Comparison of ENCODE assay signal across 8 cellular contexts in the genomic region with DNA sequence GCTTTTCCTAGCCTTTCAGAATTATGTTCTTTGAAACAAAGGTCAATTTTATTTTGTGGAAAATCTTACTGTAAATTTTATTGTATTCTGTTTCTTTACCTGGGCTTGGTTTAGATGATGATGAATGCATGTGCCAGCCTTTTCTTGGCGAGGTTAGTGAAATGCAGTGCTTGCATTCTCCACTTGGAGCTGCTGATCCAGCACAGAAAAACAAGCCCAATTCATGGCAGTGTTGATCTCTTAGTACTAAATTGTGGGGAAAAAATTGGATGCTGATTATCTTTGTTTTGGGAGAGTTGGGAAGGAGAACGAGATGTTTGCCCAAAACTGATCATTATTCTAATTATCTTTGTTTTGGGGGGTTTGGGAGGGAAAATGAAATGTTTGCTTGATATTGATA. TPM values are rescaled to one million over a fixed set of nuclear protein-coding genes. Genes with fewer than 3 reads are reported as not detected.
A peak's percentile ranks its signal among the peaks of the same experiment; 100 is the strongest.
DNase-seq lines count a peak whose midpoint lies in the region; ATAC-seq, FAIRE-seq and TF ChIP-seq lines count a peak whose summit lies in the region.

No MANE protein-coding gene starts in this region.

- peak; percentile 21 for DNase-seq in activated CD8-positive, alpha-beta memory T cell treated with anti-CD3 and anti-CD28 coated beads for 24 hours
- no peak for DNase-seq in activated CD8-positive, alpha-beta memory T cell treated with anti-CD3 and anti-CD28 coated beads, Interleukin-2, amount 50 U/mL, for 4 hours
- peak; percentile 76 for DNase-seq in RKO (ENCODE audit: low spot score)
- DNase-seq in frontal cortex (ENCODE audit: low spot score in 2 of 2) = peak; percentile 50 to 55
- DNase-seq in thoracic aorta (ENCODE audit: low spot score) = no peak
- DNase-seq in stimulated activated CD4-positive, alpha-beta T cell treated with anti-CD3 and anti-CD28 coated beads, Interleukin-2, amount 100 ng/mL, for 24 hours = no peak
- DNase-seq in LoVo (ENCODE audit: low spot score) = no peak

- no peaks in the 10 kb centered on the region for H3K36me3 ChIP-seq in thoracic aorta

- no peak overlapping the region for H3K27ac ChIP-seq in thoracic aorta

- no peaks in the 10 kb centered on the region for H3K9me3 ChIP-seq in thoracic aorta

- no peak overlapping the region for H3K4me3 ChIP-seq in thoracic aorta

- ATAC-seq in thoracic aorta (ENCODE audit: insufficient number of reproducible peaks, low FRiP score, low read depth) (no peak), HG03460 (IDR thresholded peaks at IDR 0.05; ENCODE audit: unreplicated experiment) (no peak)

- FAIRE-seq in frontal cortex (lab: Jason Lieb, UNC) = no peak

- peak; percentile 73 for TF ChIP-seq CTCF in thoracic aorta (IDR thresholded peaks at IDR 0.05)

- H3K27me3 ChIP-seq in thoracic aorta (replicated peaks; ENCODE audit: insufficient read depth) = no peaks in the 10 kb centered on the region

- peaks cover 6 to 36% of the 10 kb centered on the region in 2 donors for H3K4me1 ChIP-seq in thoracic aorta (ENCODE audit: control insufficient read depth in 1 of 2, low read depth in 2 of 2)

RNA-seq across cellular contexts. Expression of a gene that starts 3.7 kb away (rescaled TPM):
- total RNA-seq in frontal cortex (13.9 TPM), thoracic aorta (10 to 100 TPM; 50.0 to 74.2 TPM)

RNA-seq across cellular contexts. Expression of a gene that starts 35.5 kb away (rescaled TPM):
- 4.1 TPM for total RNA-seq in frontal cortex
- 1 to 10 TPM; 1.3 to 2.6 TPM for total RNA-seq in thoracic aorta

Comparison
In these comparisons a context has a peak if more than half of its experiments do, and no peak if none do; other contexts are left out.
1. DNase-seq: peak in activated CD8-positive, alpha-beta memory T cell treated with anti-CD3 and anti-CD28 coated beads for 24 hours (single experiment), RKO (single experiment) and frontal cortex (2 of 2); none in activated CD8-positive, alpha-beta memory T cell treated with anti-CD3 and anti-CD28 coated beads, Interleukin-2, amount 50 U/mL, for 4 hours (single experiment), thoracic aorta (single experiment), stimulated activated CD4-positive, alpha-beta T cell treated with anti-CD3 and anti-CD28 coated beads, Interleukin-2, amount 100 ng/mL, for 24 hours (0 of 2) and LoVo (single experiment).